In the genomic region with DNA sequence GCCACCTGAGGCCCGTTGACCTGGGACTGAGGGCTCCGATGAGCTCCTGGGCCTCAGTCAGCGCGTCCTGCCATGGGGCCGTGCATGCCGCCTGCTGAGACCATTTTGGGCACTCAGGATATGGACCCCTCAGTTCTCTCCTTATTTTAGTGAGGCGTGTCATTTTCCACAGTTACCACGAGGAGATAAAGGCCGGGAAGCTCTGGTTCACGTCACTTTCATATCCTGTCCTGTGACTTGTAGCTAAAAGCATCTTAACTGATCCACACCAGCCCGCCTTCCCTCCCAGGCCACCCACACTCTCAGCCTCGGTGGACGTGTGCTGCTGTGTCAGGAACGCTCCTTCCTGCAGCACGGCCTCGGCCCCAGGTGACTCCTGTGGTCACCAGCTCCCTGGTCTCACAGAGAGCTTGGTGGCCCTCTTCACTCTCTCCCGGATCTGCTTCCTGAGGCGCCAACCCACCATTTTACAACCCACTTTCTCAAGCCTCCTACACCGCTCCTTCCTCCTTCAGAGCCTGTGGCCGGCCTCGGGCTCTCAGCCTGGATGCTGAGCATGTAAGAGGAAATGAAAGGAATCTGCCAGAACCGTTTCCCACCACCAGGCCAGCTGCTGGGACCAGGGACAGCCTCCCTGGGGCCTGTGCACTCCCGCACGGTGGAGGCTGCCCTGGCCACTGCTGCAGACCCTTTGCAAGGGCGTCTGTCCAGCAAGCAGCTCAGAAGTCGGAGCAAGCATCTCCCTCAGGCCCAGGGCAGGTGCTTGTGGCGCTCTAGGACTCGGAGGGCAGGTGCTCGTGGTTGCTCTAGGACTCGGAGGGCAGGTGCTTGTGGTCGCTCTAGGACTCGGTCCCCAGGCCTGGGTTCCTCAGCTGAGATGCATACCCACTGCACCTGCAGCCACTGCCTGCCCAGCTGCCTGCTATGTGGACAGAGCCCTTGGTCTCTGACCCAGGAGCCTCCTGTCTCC, we compare ENCODE assay signal across 9 cellular contexts. TPM values are rescaled to one million over a fixed set of nuclear protein-coding genes. Genes with fewer than 3 reads are reported as not detected.
A peak's percentile ranks its signal among the peaks of the same experiment; 100 is the strongest.
DNase-seq lines count a peak whose midpoint lies in the region; ATAC-seq and TF ChIP-seq lines count a peak whose summit lies in the region.
"Had no signal": no experiment of that assay in that cellular context is flagged by ENCODE, and none has a peak within 500 bp of the region (broad histone marks: within the 10 kb centered on the region; RNA-seq: fewer than 3 reads in every experiment).

No MANE protein-coding gene starts in this region.

- WGBS in neuronal stem cell (ENCODE audit: extremely low coverage in 2 of 2, insufficient read length in 2 of 2, insufficient replicate concordance in 1 of 2), 2 donors: no CpG with 5 or more reads among the region's 32 CpGs

- no peak overlapping the region for H3K4ac ChIP-seq in neuronal stem cell (ENCODE audit: low read length)

- no peak for DNase-seq in activated CD4-positive, alpha-beta memory T cell treated with anti-CD3 and anti-CD28 coated beads for 36 hours
- no peak for DNase-seq in activated CD4-positive, alpha-beta memory T cell treated with anti-CD3 and anti-CD28 coated beads, Interleukin-2, amount 10 ng/mL, durations not matched to agents 7 days and 5 days
- DNase-seq in NCI-H187 (lab: John Stamatoyannopoulos, UW) (peak; percentile 63 to 81), neuronal stem cell (ENCODE audit: low spot score) (no peak), DMS153 (lab: John Stamatoyannopoulos, UW) (no peak), GM13977 (ENCODE audit: low spot score) (no peak), HFFc6 (no peak)
- no peak for DNase-seq in activated CD8-positive, alpha-beta T cell treated with anti-CD3 and anti-CD28 coated beads, Interleukin-2, amount 10 ng/mL, durations not matched to agents 7 days and 5 days
- DNase-seq: NCI-H1436 had no signal

- H3K23ac ChIP-seq in neuronal stem cell (ENCODE audit: low read depth, low read length, poor library complexity): peak overlapping the region; percentile 82

- H3K36me3 ChIP-seq in neuronal stem cell (replicated peaks in 1 of 2; ENCODE audit: control insufficient read depth in 2 of 2, insufficient read depth in 2 of 2, low read length in 2 of 2): peaks cover 3 to 15% of the 10 kb centered on the region in 2 donors

- H3K4me3 ChIP-seq in neuronal stem cell (ENCODE audit: low read length in 2 of 2): peak overlapping the region in 1 of 2 donors; percentile 18

- no peak overlapping the region for H2BK120ac ChIP-seq in neuronal stem cell (ENCODE audit: low read depth, low read length)

- no peaks in the 10 kb centered on the region for H3K27me3 Mint-ChIP-seq in activated CD4-positive, alpha-beta memory T cell treated with anti-CD3 and anti-CD28 coated beads for 36 hours
- H3K27me3 Mint-ChIP-seq in activated CD4-positive, alpha-beta memory T cell treated with anti-CD3 and anti-CD28 coated beads, Interleukin-2, amount 10 ng/mL, durations not matched to agents 7 days and 5 days: no peaks in the 10 kb centered on the region
- no peaks in the 10 kb centered on the region for H3K27me3 Mint-ChIP-seq in activated CD8-positive, alpha-beta T cell treated with anti-CD3 and anti-CD28 coated beads, Interleukin-2, amount 10 ng/mL, durations not matched to agents 7 days and 5 days (ENCODE audit: low read depth)
- H3K27me3 Mint-ChIP-seq in HFFc6 (ENCODE audit: insufficient read depth): peaks cover 3% of the 10 kb centered on the region; the same call in 1 of the 2 replicates

- TF ChIP-seq CTCF in GM13977 (IDR thresholded peaks at IDR 0.05; ENCODE audit: extremely low read depth, insufficient read depth, missing control alignments) (no peak), HFFc6 (IDR thresholded peaks at IDR 0.05) (no peak)

- CTCF ChIA-PET in activated CD4-positive, alpha-beta memory T cell treated with anti-CD3 and anti-CD28 coated beads for 36 hours (lab: Charles Lee): interaction anchor here (1.4 kb wide), 1 partner anchor 16 kb away, joined by 6 read pairs; no protein-coding TSS in a partner anchor
- CTCF ChIA-PET in activated CD4-positive, alpha-beta memory T cell treated with anti-CD3 and anti-CD28 coated beads, Interleukin-2, amount 10 ng/mL, durations not matched to agents 7 days and 5 days (lab: Charles Lee): interaction anchor here (1.4 to 1.7 kb wide), 3 partner anchors 15 to 91 kb away, joined by 3 to 5 read pairs (median 5); no protein-coding TSS in a partner anchor
- CTCF ChIA-PET in activated CD8-positive, alpha-beta T cell treated with anti-CD3 and anti-CD28 coated beads, Interleukin-2, amount 10 ng/mL, durations not matched to agents 7 days and 5 days (lab: Charles Lee): interaction anchor here (0.8 to 2.7 kb wide), 7 partner anchors 14 to 85 kb away, joined by 3 to 19 read pairs (median 5); a partner anchor contains a TSS

- H3K27me3 ChIP-seq in neuronal stem cell (ENCODE audit: control insufficient read depth in 3 of 3, insufficient read depth in 3 of 3, low read depth in 1 of 3, low read length in 3 of 3): no peaks in the 10 kb centered on the region

- H3K27ac ChIP-seq in neuronal stem cell (replicated peaks; ENCODE audit: low read length): no peak overlapping the region

- peaks cover 6% of the 10 kb centered on the region for H3K36me3 Mint-ChIP-seq in activated CD4-positive, alpha-beta memory T cell treated with anti-CD3 and anti-CD28 coated beads for 36 hours
- H3K36me3 Mint-ChIP-seq in activated CD4-positive, alpha-beta memory T cell treated with anti-CD3 and anti-CD28 coated beads, Interleukin-2, amount 10 ng/mL, durations not matched to agents 7 days and 5 days (ENCODE audit: low read depth): no peaks in the 10 kb centered on the region
- peaks cover 21% of the 10 kb centered on the region for H3K36me3 Mint-ChIP-seq in activated CD8-positive, alpha-beta T cell treated with anti-CD3 and anti-CD28 coated beads, Interleukin-2, amount 10 ng/mL, durations not matched to agents 7 days and 5 days (ENCODE audit: low read depth)
- H3K36me3 Mint-ChIP-seq in HFFc6 (ENCODE audit: low read depth): peaks cover 14% of the 10 kb centered on the region; the same call in 1 of the 2 replicates

- POLR2A ChIA-PET in activated CD4-positive, alpha-beta memory T cell treated with anti-CD3 and anti-CD28 coated beads for 36 hours (lab: Charles Lee): interaction anchor here (1.1 kb wide), 1 partner anchor 16 kb away, joined by 3 read pairs; no protein-coding TSS in a partner anchor
- POLR2A ChIA-PET in activated CD4-positive, alpha-beta memory T cell treated with anti-CD3 and anti-CD28 coated beads, Interleukin-2, amount 10 ng/mL, durations not matched to agents 7 days and 5 days (lab: Charles Lee): no interaction called here
- POLR2A ChIA-PET in activated CD8-positive, alpha-beta T cell treated with anti-CD3 and anti-CD28 coated beads, Interleukin-2, amount 10 ng/mL, durations not matched to agents 7 days and 5 days (lab: Charles Lee): interaction anchor here (0.6 to 1.2 kb wide), 3 partner anchors 39 to 252 kb away, joined by 3 read pairs; a partner anchor contains a TSS

- H3K18ac ChIP-seq in neuronal stem cell (ENCODE audit: low read length): peak overlapping the region; percentile 42

- ATAC-seq in activated CD8-positive, alpha-beta T cell treated with anti-CD3 and anti-CD28 coated beads, Interleukin-2, amount 10 ng/mL, durations not matched to agents 7 days and 5 days: peak; percentile 9

- H3K9ac ChIP-seq in neuronal stem cell (ENCODE audit: low read depth, low read length, poor library complexity): peak overlapping the region; percentile 34

- H3K79me1 ChIP-seq in neuronal stem cell (ENCODE audit: low read depth, low read length): peaks cover 2% of the 10 kb centered on the region

- no peak overlapping the region for H2AK5ac ChIP-seq in neuronal stem cell (ENCODE audit: low read depth, low read length)

- H3K14ac ChIP-seq in neuronal stem cell (ENCODE audit: low read length): no peak overlapping the region

- H4K91ac ChIP-seq in neuronal stem cell (ENCODE audit: low read depth, low read length, poor library complexity): no peak overlapping the region

- no peak overlapping the region for H3K27ac Mint-ChIP-seq in activated CD4-positive, alpha-beta memory T cell treated with anti-CD3 and anti-CD28 coated beads for 36 hours
- H3K27ac Mint-ChIP-seq in activated CD4-positive, alpha-beta memory T cell treated with anti-CD3 and anti-CD28 coated beads, Interleukin-2, amount 10 ng/mL, durations not matched to agents 7 days and 5 days: no peak overlapping the region
- H3K27ac Mint-ChIP-seq in activated CD8-positive, alpha-beta T cell treated with anti-CD3 and anti-CD28 coated beads, Interleukin-2, amount 10 ng/mL, durations not matched to agents 7 days and 5 days: peak overlapping the region; percentile 93
- H3K27ac Mint-ChIP-seq in HFFc6: no peak overlapping the region

- no peak overlapping the region for H2AFZ ChIP-seq in neuronal stem cell (ENCODE audit: low read length)

- no peak overlapping the region for H4K8ac ChIP-seq in neuronal stem cell (ENCODE audit: low read depth, low read length)

- peak overlapping the region; percentile 16 for H3K4me3 Mint-ChIP-seq in activated CD4-positive, alpha-beta memory T cell treated with anti-CD3 and anti-CD28 coated beads for 36 hours
- no peak overlapping the region for H3K4me3 Mint-ChIP-seq in activated CD4-positive, alpha-beta memory T cell treated with anti-CD3 and anti-CD28 coated beads, Interleukin-2, amount 10 ng/mL, durations not matched to agents 7 days and 5 days
- peak overlapping the region; percentile 38 for H3K4me3 Mint-ChIP-seq in activated CD8-positive, alpha-beta T cell treated with anti-CD3 and anti-CD28 coated beads, Interleukin-2, amount 10 ng/mL, durations not matched to agents 7 days and 5 days
- H3K4me3 Mint-ChIP-seq in HFFc6: no peak overlapping the region

- peaks cover 0 to 2% of the 10 kb centered on the region in 2 donors for H3K9me3 ChIP-seq in neuronal stem cell (replicated peaks in 1 of 2; ENCODE audit: control insufficient read depth in 2 of 2, insufficient read depth in 1 of 2, low read depth in 1 of 2, low read length in 2 of 2)

- no peaks in the 10 kb centered on the region for H3K9me3 Mint-ChIP-seq in activated CD4-positive, alpha-beta memory T cell treated with anti-CD3 and anti-CD28 coated beads for 36 hours
- H3K9me3 Mint-ChIP-seq in activated CD4-positive, alpha-beta memory T cell treated with anti-CD3 and anti-CD28 coated beads, Interleukin-2, amount 10 ng/mL, durations not matched to agents 7 days and 5 days: no peaks in the 10 kb centered on the region
- H3K9me3 Mint-ChIP-seq in activated CD8-positive, alpha-beta T cell treated with anti-CD3 and anti-CD28 coated beads, Interleukin-2, amount 10 ng/mL, durations not matched to agents 7 days and 5 days (ENCODE audit: insufficient read depth): no peaks in the 10 kb centered on the region
- no peaks in the 10 kb centered on the region for H3K9me3 Mint-ChIP-seq in HFFc6

- intact Hi-C loops in activated CD4-positive, alpha-beta memory T cell treated with anti-CD3 and anti-CD28 coated beads for 36 hours (cut with micrococcal nuclease): no loop called here

- peaks cover 15 to 20% of the 10 kb centered on the region in 2 donors for H3K4me1 ChIP-seq in neuronal stem cell (ENCODE audit: control insufficient read depth in 2 of 2, insufficient read depth in 1 of 2, low read depth in 1 of 2, low read length in 2 of 2)

- H2BK12ac ChIP-seq in neuronal stem cell (ENCODE audit: low read length): peak overlapping the region; percentile 33

- no peak overlapping the region for H3K4me2 ChIP-seq in neuronal stem cell (ENCODE audit: insufficient read depth, low read length, poor library complexity, severe bottlenecking)

- H2BK5ac ChIP-seq in neuronal stem cell (ENCODE audit: low read length): peak overlapping the region; percentile 33

- peaks cover 41% of the 10 kb centered on the region for H3K4me1 Mint-ChIP-seq in activated CD4-positive, alpha-beta memory T cell treated with anti-CD3 and anti-CD28 coated beads for 36 hours (ENCODE audit: low read depth)
- H3K4me1 Mint-ChIP-seq in activated CD4-positive, alpha-beta memory T cell treated with anti-CD3 and anti-CD28 coated beads, Interleukin-2, amount 10 ng/mL, durations not matched to agents 7 days and 5 days: peaks cover 22% of the 10 kb centered on the region
- H3K4me1 Mint-ChIP-seq in activated CD8-positive, alpha-beta T cell treated with anti-CD3 and anti-CD28 coated beads, Interleukin-2, amount 10 ng/mL, durations not matched to agents 7 days and 5 days (ENCODE audit: low read depth): peaks cover 63% of the 10 kb centered on the region
- peaks cover 13% of the 10 kb centered on the region for H3K4me1 Mint-ChIP-seq in HFFc6 (ENCODE audit: low read depth)

- in situ Hi-C loops in GM13977 (cut with MboI; ENCODE audit: low pct_unique_long_range_greater_than_20kb, low sequenced_read_pairs, unreplicated experiment): no loop called here

- H2BK15ac ChIP-seq in neuronal stem cell (ENCODE audit: low read length): peak overlapping the region; percentile 84

RNA-seq across cellular contexts. Expression of a gene that starts 23.9 kb away (rescaled TPM):
- total RNA-seq in activated CD4-positive, alpha-beta memory T cell treated with anti-CD3 and anti-CD28 coated beads for 36 hours: 100 to 1,000 TPM; 209 to 212 TPM
- total RNA-seq in activated CD4-positive, alpha-beta memory T cell treated with anti-CD3 and anti-CD28 coated beads, Interleukin-2, amount 10 ng/mL, durations not matched to agents 7 days and 5 days: 100 to 1,000 TPM; 181 to 191 TPM
- total RNA-seq in activated CD8-positive, alpha-beta T cell treated with anti-CD3 and anti-CD28 coated beads, Interleukin-2, amount 10 ng/mL, durations not matched to agents 7 days and 5 days: 100 to 1,000 TPM; 255 to 261 TPM
- polyA plus RNA-seq in neuronal stem cell (2013, experiment 1 of 2): 128 TPM
- polyA plus RNA-seq in neuronal stem cell (2013, experiment 2 of 2): 131 TPM
- total RNA-seq in HFFc6 (2021; fragmentation: NEBNext Ultra II Directional; extraction: Animal tissue kit (Norgen Biotek cat#: 25700)): 100 to 1,000 TPM; 108 to 138 (median 112) TPM

RNA-seq across cellular contexts. Expression of a gene that starts 56.3 kb away (rescaled TPM):
- total RNA-seq in activated CD4-positive, alpha-beta memory T cell treated with anti-CD3 and anti-CD28 coated beads for 36 hours: 100 to 1,000 TPM; 118 to 131 TPM
- total RNA-seq in activated CD4-positive, alpha-beta memory T cell treated with anti-CD3 and anti-CD28 coated beads, Interleukin-2, amount 10 ng/mL, durations not matched to agents 7 days and 5 days: 10 to 100 TPM; 98.8 to 99.3 TPM
- total RNA-seq in activated CD8-positive, alpha-beta T cell treated with anti-CD3 and anti-CD28 coated beads, Interleukin-2, amount 10 ng/mL, durations not matched to agents 7 days and 5 days: 100 to 1,000 TPM; 126 to 127 TPM
- 33.5 TPM for polyA plus RNA-seq in neuronal stem cell (2013, experiment 1 of 2)
- polyA plus RNA-seq in neuronal stem cell (2013, experiment 2 of 2): 31.8 TPM
- total RNA-seq in HFFc6 (2021; fragmentation: NEBNext Ultra II Directional; extraction: Animal tissue kit (Norgen Biotek cat#: 25700)): 10 to 100 TPM; 65.8 to 86.8 (median 71.2) TPM

Comparison
In these comparisons a context has a peak if more than half of its experiments do, and no peak if none do; other contexts are left out.
1. H3K4me3 Mint-ChIP-seq: peak in activated CD4-positive, alpha-beta memory T cell treated with anti-CD3 and anti-CD28 coated beads for 36 hours (single experiment) and activated CD8-positive, alpha-beta T cell treated with anti-CD3 and anti-CD28 coated beads, Interleukin-2, amount 10 ng/mL, durations not matched to agents 7 days and 5 days (single experiment); none in activated CD4-positive, alpha-beta memory T cell treated with anti-CD3 and anti-CD28 coated beads, Interleukin-2, amount 10 ng/mL, durations not matched to agents 7 days and 5 days (single experiment) and HFFc6 (single experiment).
2. DNase-seq: peak in NCI-H187 (2 of 2); none in activated CD4-positive, alpha-beta memory T cell treated with anti-CD3 and anti-CD28 coated beads for 36 hours (single experiment), activated CD4-positive, alpha-beta memory T cell treated with anti-CD3 and anti-CD28 coated beads, Interleukin-2, amount 10 ng/mL, durations not matched to agents 7 days and 5 days (single experiment), activated CD8-positive, alpha-beta T cell treated with anti-CD3 and anti-CD28 coated beads, Interleukin-2, amount 10 ng/mL, durations not matched to agents 7 days and 5 days (single experiment), neuronal stem cell (single experiment), DMS153 (single experiment), GM13977 (single experiment) and HFFc6 (single experiment).